ENCODE assay signal across 10 cellular contexts in the genomic region with DNA sequence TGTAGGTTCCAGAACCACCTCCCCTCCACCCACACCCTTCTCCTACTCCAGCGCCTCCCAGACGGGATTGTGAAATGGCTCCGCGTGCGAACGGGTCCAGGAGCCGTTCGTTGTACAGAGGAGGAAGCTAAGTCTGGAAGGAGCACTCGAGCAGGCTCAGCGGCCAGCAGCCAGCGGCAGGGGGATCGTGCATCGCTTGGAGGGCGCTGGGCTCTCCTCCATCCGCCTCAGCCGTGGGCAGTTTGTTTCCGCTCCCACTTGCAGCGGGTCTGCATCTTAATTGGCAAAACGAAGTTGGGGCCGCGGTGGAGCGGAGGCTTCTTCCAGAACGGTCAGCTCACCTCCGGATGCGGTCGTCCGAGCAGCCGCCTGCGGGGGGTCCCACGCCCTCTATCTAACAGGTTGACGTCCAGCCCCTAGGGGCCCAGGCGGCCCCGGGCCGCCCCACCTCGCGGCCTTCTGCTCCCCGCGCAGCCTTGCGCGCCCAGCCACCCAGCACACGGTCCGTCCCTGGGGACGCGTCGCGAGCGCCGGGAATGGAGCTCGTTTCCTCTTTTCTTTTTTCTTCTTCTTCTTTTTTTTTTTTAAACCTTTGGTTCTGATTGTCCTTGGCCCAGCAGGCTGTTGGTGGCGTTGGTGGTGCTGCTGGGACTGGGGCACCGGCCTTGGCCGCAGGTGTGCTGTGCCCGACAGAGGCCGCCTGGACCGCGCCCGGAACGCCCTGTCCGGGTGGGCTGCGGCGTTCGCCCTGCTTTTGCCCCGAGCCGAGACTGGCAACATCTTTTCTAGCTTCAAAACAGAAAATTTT. TPM values are rescaled to one million over a fixed set of nuclear protein-coding genes. Genes with fewer than 3 reads are reported as not detected.
A peak's percentile ranks its signal among the peaks of the same experiment; 100 is the strongest.
DNase-seq lines count a peak whose midpoint lies in the region; ATAC-seq, FAIRE-seq and TF ChIP-seq lines count a peak whose summit lies in the region.
"Had no signal": no experiment of that assay in that cellular context is flagged by ENCODE, and none has a peak within 500 bp of the region (broad histone marks: within the 10 kb centered on the region; RNA-seq: fewer than 3 reads in every experiment).

No MANE protein-coding gene starts in this region.

- POLR2A ChIA-PET in CD8-positive, alpha-beta memory T cell (lab: Charles Lee) = no interaction called here
- POLR2A ChIA-PET in naive thymus-derived CD4-positive, alpha-beta T cell (lab: Charles Lee) = no interaction called here

- no peaks in the 10 kb centered on the region for H3K9me3 Mint-ChIP-seq in CD8-positive, alpha-beta memory T cell
- H3K9me3 Mint-ChIP-seq in naive thymus-derived CD4-positive, alpha-beta T cell = peaks cover 0 to 1% (median 0%) of the 10 kb centered on the region in 11 donors

- peaks cover 30% of the 10 kb centered on the region for H3K4me1 ChIP-seq in CD8-positive, alpha-beta memory T cell (ENCODE audit: insufficient read depth, low read length)
- peaks cover 5% of the 10 kb centered on the region for H3K4me1 ChIP-seq in Karpas-422 (ENCODE audit: low read length)
- H3K4me1 ChIP-seq in naive thymus-derived CD4-positive, alpha-beta T cell (ENCODE audit: control insufficient read depth in 2 of 2, insufficient read depth in 2 of 2, low read length in 2 of 2) = peaks cover 9 to 28% of the 10 kb centered on the region in 2 donors

- H3K4me2 ChIP-seq in Karpas-422 (ENCODE audit: low read depth, low read length, poor library complexity, severe bottlenecking) = no peak overlapping the region

- peak overlapping the region in 2 of 8 donors; percentile 15 to 77 for H3K27ac Mint-ChIP-seq in CD8-positive, alpha-beta memory T cell
- peak overlapping the region in 1 of 9 donors; percentile 65 for H3K27ac Mint-ChIP-seq in naive thymus-derived CD4-positive, alpha-beta T cell

- H3K27me3 ChIP-seq in CD8-positive, alpha-beta memory T cell (ENCODE audit: insufficient read depth, low read length, poor library complexity, severe bottlenecking) = peaks cover 51% of the 10 kb centered on the region
- H3K27me3 ChIP-seq in Karpas-422 (ENCODE audit: low read length) = no peaks in the 10 kb centered on the region
- peaks cover 0 to 48% of the 10 kb centered on the region in 2 donors for H3K27me3 ChIP-seq in naive thymus-derived CD4-positive, alpha-beta T cell (ENCODE audit: control insufficient read depth in 2 of 2, insufficient read depth in 2 of 2, low read length in 2 of 2)

- H3K4me3 Mint-ChIP-seq in CD8-positive, alpha-beta memory T cell = peak overlapping the region; percentile 22 to 79 (median 67)
- peak overlapping the region; percentile 59 to 78 (median 72) for H3K4me3 Mint-ChIP-seq in naive thymus-derived CD4-positive, alpha-beta T cell

- H3K4me1 Mint-ChIP-seq in CD8-positive, alpha-beta memory T cell = peaks cover 24 to 48% (median 32%) of the 10 kb centered on the region in 3 donors
- H3K4me1 Mint-ChIP-seq in naive thymus-derived CD4-positive, alpha-beta T cell = peaks cover 31 to 57% (median 39%) of the 10 kb centered on the region in 7 donors

- H3K79me2 ChIP-seq in Karpas-422 (ENCODE audit: low read length) = no peaks in the 10 kb centered on the region

- FAIRE-seq in GM12891 (lab: Jason Lieb, UNC) = no peak
- FAIRE-seq: bronchial epithelial cell had no signal

- H3K9me3 ChIP-seq in CD8-positive, alpha-beta memory T cell (ENCODE audit: low read length) = no peaks in the 10 kb centered on the region
- H3K9me3 ChIP-seq in Karpas-422 (ENCODE audit: low read length) = no peaks in the 10 kb centered on the region
- H3K9me3 ChIP-seq in naive thymus-derived CD4-positive, alpha-beta T cell (ENCODE audit: control insufficient read depth in 2 of 3, low read length in 3 of 3) = no peaks in the 10 kb centered on the region

- H3K27ac ChIP-seq in CD8-positive, alpha-beta memory T cell (ENCODE audit: low read depth, low read length) = no peak overlapping the region
- H3K27ac ChIP-seq in Karpas-422 (ENCODE audit: low read length) = no peak overlapping the region
- no peak overlapping the region for H3K27ac ChIP-seq in naive thymus-derived CD4-positive, alpha-beta T cell (ENCODE audit: low read depth, low read length)

- intact Hi-C loops in naive thymus-derived CD4-positive, alpha-beta T cell (cut with micrococcal nuclease) = no loop called here

- no peak for ATAC-seq in naive thymus-derived CD4-positive, alpha-beta T cell
- ATAC-seq in HG02840 (IDR thresholded peaks at IDR 0.05; ENCODE audit: low FRiP score, unreplicated experiment) = no peak
- ATAC-seq in HG03095 (IDR thresholded peaks at IDR 0.05; ENCODE audit: unreplicated experiment) = no peak

- no peak overlapping the region for H2AFZ ChIP-seq in Karpas-422 (ENCODE audit: low read length)

- peaks cover 6% of the 10 kb centered on the region for H4K20me1 ChIP-seq in Karpas-422 (ENCODE audit: insufficient read depth, low read depth, low read length)

- TF ChIP-seq POLR2A in GM12891 (IDR thresholded peaks at IDR 0.05; ENCODE audit: low read depth, low read length) = no peak

- H3K9ac ChIP-seq in Karpas-422 (ENCODE audit: low read length) = no peak overlapping the region

- H3K36me3 Mint-ChIP-seq in CD8-positive, alpha-beta memory T cell = no peaks in the 10 kb centered on the region
- peaks cover 0 to 5% (median 0%) of the 10 kb centered on the region in 5 donors for H3K36me3 Mint-ChIP-seq in naive thymus-derived CD4-positive, alpha-beta T cell

- peaks cover 40 to 71% of the 10 kb centered on the region in 2 donors for H3K27me3 Mint-ChIP-seq in CD8-positive, alpha-beta memory T cell
- H3K27me3 Mint-ChIP-seq in naive thymus-derived CD4-positive, alpha-beta T cell = peaks cover 61 to 70% (median 69%) of the 10 kb centered on the region in 5 donors

- no peaks in the 10 kb centered on the region for H3K36me3 ChIP-seq in CD8-positive, alpha-beta memory T cell (ENCODE audit: insufficient read depth, low read length)
- H3K36me3 ChIP-seq in Karpas-422 (ENCODE audit: insufficient read depth, low read length) = no peaks in the 10 kb centered on the region
- no peaks in the 10 kb centered on the region for H3K36me3 ChIP-seq in naive thymus-derived CD4-positive, alpha-beta T cell (ENCODE audit: control insufficient read depth in 2 of 3, insufficient read depth in 3 of 3, low read length in 3 of 3)

- no peaks in the 10 kb centered on the region for H3K9me2 ChIP-seq in Karpas-422 (replicated peaks; ENCODE audit: insufficient read depth, low read length)

- no peak for DNase-seq in CD8-positive, alpha-beta memory T cell
- DNase-seq in Karpas-422 = peak; percentile 61
- peak; percentile 24 for DNase-seq in dermis blood vessel endothelial cell
- no peak for DNase-seq in naive thymus-derived CD4-positive, alpha-beta T cell
- DNase-seq in NCI-H1417 (lab: John Stamatoyannopoulos, UW) = no peak
- no peak for DNase-seq in GM12891 (ENCODE audit: insufficient read length, low spot score)
- DNase-seq: NCI-H2081 had no signal

- CTCF ChIA-PET in CD8-positive, alpha-beta memory T cell (lab: Charles Lee) = interaction anchor here (1.4 kb wide), 1 partner anchor 278 kb away, joined by 5 read pairs; no protein-coding TSS in a partner anchor
- CTCF ChIA-PET in naive thymus-derived CD4-positive, alpha-beta T cell (lab: Charles Lee) = no interaction called here

- H3K4me3 ChIP-seq in CD8-positive, alpha-beta memory T cell (ENCODE audit: low read length) = no peak overlapping the region
- no peak overlapping the region for H3K4me3 ChIP-seq in Karpas-422 (ENCODE audit: low read length)
- peak overlapping the region; percentile 24 for H3K4me3 ChIP-seq in naive thymus-derived CD4-positive, alpha-beta T cell (ENCODE audit: low read length)

TF ChIP-seq in GM12891, 5 proteins besides CTCF, POLR2A, EP300 and RAD21:
- no peak for TF ChIP-seq POLR2AphosphoS5 (IDR thresholded peaks at IDR 0.05; ENCODE audit: low read depth, low read length)

RNA-seq across cellular contexts. Expression of a gene that starts 3.9 kb away (rescaled TPM):
- total RNA-seq in CD8-positive, alpha-beta memory T cell = not detected
- not detected for polyA plus RNA-seq in CD8-positive, alpha-beta memory T cell
- not detected in 2 replicates for total RNA-seq in Karpas-422 (2014; rRNA removed; shearing (Covaris generic); ENCODE audit: low replicate concordance)
- total RNA-seq in dermis blood vessel endothelial cell = not detected in 2 replicates
- under 1 TPM in 2 of 5 experiments, not detected in 3; 0.19 to 0.56 TPM for total RNA-seq in naive thymus-derived CD4-positive, alpha-beta T cell
- not detected for polyA plus RNA-seq in naive thymus-derived CD4-positive, alpha-beta T cell
- not detected for polyA plus RNA-seq in GM12891 (2012; ENCODE audit: low read depth, missing spikeins)
- total RNA-seq: bronchial epithelial cell had no signal

Comparison
In these comparisons a context has a peak if more than half of its experiments do, and no peak if none do; other contexts are left out.
1. DNase-seq: peak in Karpas-422 (single experiment) and dermis blood vessel endothelial cell (single experiment); none in CD8-positive, alpha-beta memory T cell (0 of 5), naive thymus-derived CD4-positive, alpha-beta T cell (0 of 9), NCI-H1417 (0 of 3) and GM12891 (single experiment).